14 cellular contexts compared by ENCODE assay signal in genomic region chr21:27221084-27221483, GRCh38.
DNase-seq lines count a peak whose midpoint lies in the region; ATAC-seq, FAIRE-seq and TF ChIP-seq lines count a peak whose summit lies in the region.
"Had no signal": no experiment of that assay in that cellular context is flagged by ENCODE, and none has a peak within 500 bp of the region (broad histone marks: within the 10 kb centered on the region; RNA-seq: fewer than 3 reads in every experiment).

No MANE protein-coding gene starts in this region.

- ATAC-seq in left colon = no peak

- H3K4ac ChIP-seq in mesenchymal stem cell (ENCODE audit: low read depth in 1 of 2, low read length in 2 of 2) = no peak overlapping the region

- no peak for TF ChIP-seq CTCF in uterus (IDR thresholded peaks at IDR 0.05)

- no peak overlapping the region for H4K8ac ChIP-seq in mesenchymal stem cell (ENCODE audit: low read length)

- no peak overlapping the region for H3K14ac ChIP-seq in mesenchymal stem cell (ENCODE audit: low read length in 2 of 2)

- no peak overlapping the region for H3K4me2 ChIP-seq in mesenchymal stem cell (ENCODE audit: low read length, poor library complexity, severe bottlenecking)

- H2BK5ac ChIP-seq in mesenchymal stem cell (ENCODE audit: low read depth, low read length, poor library complexity, severe bottlenecking) = no peak overlapping the region

- no peak overlapping the region for H2BK12ac ChIP-seq in mesenchymal stem cell (ENCODE audit: low read length in 2 of 2)

- H3K27me3 ChIP-seq in ACC112 (ENCODE audit: insufficient read depth, low read length) = no peaks in the 10 kb centered on the region
- no peaks in the 10 kb centered on the region for H3K27me3 ChIP-seq in mesenchymal stem cell (ENCODE audit: control insufficient read depth in 1 of 2, insufficient read depth in 1 of 2, low read length in 2 of 2)
- no peaks in the 10 kb centered on the region for H3K27me3 ChIP-seq in uterus

- intact Hi-C loops in uterus (cut with DNase I; ENCODE audit: low total_unique reads) (no loop called here), left colon (cut with DNase I, micrococcal nuclease) (no loop called here)

- DNase-seq in mesenchymal stem cell (no peak), uterus (no peak), left colon (no peak), SHP77 (lab: John Stamatoyannopoulos, UW) (no peak), NCI-H2107 (lab: John Stamatoyannopoulos, UW) (no peak)
- DNase-seq: 8988T; C1 segment of cervical spinal cord; Calu3; CD4-positive, alpha-beta T cell; DMS 273 treated with DMSO at 0.1 percent for 48 hours had no signal

- no peak overlapping the region for H3K23ac ChIP-seq in mesenchymal stem cell (ENCODE audit: low read length in 2 of 2)

- H3K4me3 ChIP-seq in ACC112 (ENCODE audit: low read depth, low read length) (no peak overlapping the region), mesenchymal stem cell (ENCODE audit: insufficient read depth in 1 of 2, low read depth in 1 of 2, low read length in 2 of 2) (no peak overlapping the region), uterus (no peak overlapping the region)

- H4K91ac ChIP-seq in mesenchymal stem cell (ENCODE audit: low read length) = no peak overlapping the region

- H3K27ac ChIP-seq in ACC112 (ENCODE audit: low read depth, low read length) (peak overlapping the region; percentile 91; the same call in 1 of the 2 replicates), mesenchymal stem cell (ENCODE audit: low read length, poor library complexity, severe bottlenecking) (no peak overlapping the region), uterus (peak overlapping the region; percentile 13 to 66)

- H2AK5ac ChIP-seq in mesenchymal stem cell (ENCODE audit: low read length, severe bottlenecking) = no peak overlapping the region

- no peak overlapping the region for H3K18ac ChIP-seq in mesenchymal stem cell (ENCODE audit: low read depth in 1 of 2, low read length in 2 of 2)

- H3K4me1 ChIP-seq in ACC112 (ENCODE audit: control insufficient read depth, insufficient read depth, low read length, unreplicated experiment) (peaks cover 53% of the 10 kb centered on the region), mesenchymal stem cell (ENCODE audit: control insufficient read depth, insufficient read depth, low read depth, low read length) (no peaks in the 10 kb centered on the region), uterus (no peaks in the 10 kb centered on the region)

- H3K9ac ChIP-seq in mesenchymal stem cell (ENCODE audit: low read length) = peak overlapping the region; percentile 58

- H2BK15ac ChIP-seq in mesenchymal stem cell (ENCODE audit: low read depth, poor library complexity, severe bottlenecking) = no peak overlapping the region

- TF ChIP-seq POLR2A in uterus (IDR thresholded peaks at IDR 0.05) = no peak

- H2AFZ ChIP-seq in ACC112 (ENCODE audit: low read length, unreplicated experiment) (no peak overlapping the region), mesenchymal stem cell (ENCODE audit: low read depth, low read length) (no peak overlapping the region)

- H3K79me2 ChIP-seq in ACC112 (ENCODE audit: control insufficient read depth, insufficient read depth, low read length, unreplicated experiment) = no peaks in the 10 kb centered on the region

- no peak overlapping the region for H2BK120ac ChIP-seq in mesenchymal stem cell (ENCODE audit: low read depth, low read length)

- H3K36me3 ChIP-seq in ACC112 (ENCODE audit: insufficient read depth, low read length) (no peaks in the 10 kb centered on the region), mesenchymal stem cell (ENCODE audit: control insufficient read depth in 1 of 2, insufficient read depth in 2 of 2, low read depth in 1 of 2, low read length in 2 of 2) (no peaks in the 10 kb centered on the region), uterus (no peaks in the 10 kb centered on the region)

- FAIRE-seq in endometrium (lab: Jason Lieb, UNC) = peak; percentile 51
- FAIRE-seq: GM18507, H54 had no signal

- H3K9me3 ChIP-seq in mesenchymal stem cell (ENCODE audit: control insufficient read depth, low read length) (no peaks in the 10 kb centered on the region), uterus (no peaks in the 10 kb centered on the region)

- WGBS in mesenchymal stem cell = no CpG with 5 or more reads among the region's 2 CpGs

- no peaks in the 10 kb centered on the region for H3K79me1 ChIP-seq in mesenchymal stem cell (replicated peaks; ENCODE audit: low read length, poor library complexity, severe bottlenecking)
